22 cellular contexts compared by ENCODE assay signal in genomic region chr7:46664458-46664857, GRCh38.
"Had no signal": no experiment of that assay in that cellular context is flagged by ENCODE, and none has a peak within 500 bp of the region (broad histone marks: within the 10 kb centered on the region; RNA-seq: fewer than 3 reads in every experiment).

No MANE protein-coding gene starts in this region.

- DNase-seq: KBM-7, MV-4-11, NCI-H1048, NCI-H1105, NCI-H1417, NCI-H146, NCI-H1694 treated with DMSO at 0.1 percent for 48 hours, NCI-H1930, NCI-H2081, NCI-H2107, NCI-H2227 treated with DMSO at 0.1 percent for 48 hours, NCI-H446, NCI-H510A, NCI-H524 treated with DMSO at 0.1 percent for 48 hours, NCI-H69, NCI-H774, Right ventricle myocardium superior, RPMI8226, SIG-M5 had no signal

- H3K27ac ChIP-seq: HL-60, SJSA1, SK-N-MC had no signal

- H3K4me3 ChIP-seq: SJSA1, SK-N-MC had no signal

- H3K27me3 ChIP-seq: SJSA1 had no signal
